ENCODE assay signal across 23 cellular contexts in genomic region chr5:28927559-28928326, GRCh38.
DNase-seq lines count a peak whose midpoint lies in the region; ATAC-seq, FAIRE-seq and TF ChIP-seq lines count a peak whose summit lies in the region.
"Had no signal": no experiment of that assay in that cellular context is flagged by ENCODE, and none has a peak within 500 bp of the region (broad histone marks: within the 10 kb centered on the region; RNA-seq: fewer than 3 reads in every experiment).

No MANE protein-coding gene starts in this region.

- H4K20me1 ChIP-seq in PC-3 (ENCODE audit: low read length), result no peaks in the 10 kb centered on the region

- no peaks in the 10 kb centered on the region for H3K4me1 ChIP-seq in right cardiac atrium (ENCODE audit: control insufficient read depth, insufficient read depth, low read length)
- no peaks in the 10 kb centered on the region for H3K4me1 ChIP-seq in heart left ventricle
- H3K4me1 ChIP-seq in PC-3 (ENCODE audit: insufficient read depth, low read length), result no peaks in the 10 kb centered on the region

- H3K9ac ChIP-seq in PC-3 (ENCODE audit: low read length), result no peak overlapping the region

- FAIRE-seq in HTR-8/SVneo (lab: Jason Lieb, UNC), result no peak
- FAIRE-seq: G401.6, K562 had no signal

- H2AFZ ChIP-seq in PC-3 (ENCODE audit: low read length), result no peak overlapping the region

- CTCF ChIA-PET in PC-3 (lab: Charles Lee), result no interaction called here

- no peak overlapping the region for H3K4me3 ChIP-seq in right cardiac atrium (ENCODE audit: low read length)
- H3K4me3 ChIP-seq in heart left ventricle, result no peak overlapping the region
- H3K4me3 ChIP-seq in PC-3 (ENCODE audit: low read length), result no peak overlapping the region
- H3K4me3 ChIP-seq: GM23338, K562 had no signal

- DNase-seq in right cardiac atrium (peak in 2 of 3 donors; percentile 22 to 48), heart left ventricle (no peak), glomerular visceral epithelial cell (ENCODE audit: extremely low spot score) (peak; percentile 8), posterior vena cava (ENCODE audit: low spot score) (peak; percentile 73), HTR-8/SVneo (ENCODE audit: insufficient read length, low spot score) (no peak), superior temporal gyrus (ENCODE audit: extremely low spot score) (no peak), PC-3 (no peak)
- no peak for DNase-seq in stimulated activated CD4-positive, alpha-beta T cell treated with anti-CD3 and anti-CD28 coated beads, Interleukin-4, amount 100 ng/mL, for 24 hours
- DNase-seq: 8988T; CD4-positive, CD25-positive, alpha-beta regulatory T cell; COR-L47; DMS 273 treated with DMSO at 0.1 percent for 48 hours; DND-41; NCI-H1105; NCI-H1694 treated with DMSO at 0.1 percent for 48 hours; NCI-H510A; NCI-H774; OCI-M1; SHP77 treated with DMSO at 0.1 percent for 48 hours had no signal

- POLR2A ChIA-PET in PC-3 (lab: Charles Lee; ENCODE audit: unreplicated experiment), result no interaction called here

- H3K9me3 ChIP-seq in right cardiac atrium (ENCODE audit: control insufficient read depth, low read length), result no peaks in the 10 kb centered on the region
- peaks cover 0 to 15% (median 0%) of the 10 kb centered on the region in 12 donors for H3K9me3 ChIP-seq in heart left ventricle
- H3K9me3 ChIP-seq in PC-3 (ENCODE audit: low read length), result no peaks in the 10 kb centered on the region

- no peak overlapping the region for H3K27ac ChIP-seq in right cardiac atrium (ENCODE audit: low read length)
- H3K27ac ChIP-seq in heart left ventricle, result no peak overlapping the region
- H3K27ac ChIP-seq in PC-3 (ENCODE audit: low read length), result no peak overlapping the region

- H3F3A ChIP-seq in PC-3 (ENCODE audit: low read length, unreplicated experiment), result no peaks in the 10 kb centered on the region

- H3K79me2 ChIP-seq in PC-3 (ENCODE audit: low read length), result no peaks in the 10 kb centered on the region

- TF ChIP-seq POLR2A in heart left ventricle (IDR thresholded peaks at IDR 0.05), result no peak

- BruUV-seq in PC-3 (replicated peaks; lab: Mats Ljungman, UMichigan), result no TSS peak

- intact Hi-C loops in right cardiac atrium (cut with DNase I) (no loop called here), heart left ventricle (cut with DNase I) (no loop called here), posterior vena cava (cut with DNase I) (no loop called here), PC-3 (cut with micrococcal nuclease) (no loop called here)

- ATAC-seq in right cardiac atrium, result no peak
- ATAC-seq in heart left ventricle, result no peak
- ATAC-seq in PC-3, result no peak
- ATAC-seq: GM23338, HCT116, K562 had no signal

- no peaks in the 10 kb centered on the region for H3K27me3 ChIP-seq in right cardiac atrium (ENCODE audit: control insufficient read depth, insufficient read depth)
- peaks cover 0 to 7% (median 0%) of the 10 kb centered on the region in 9 donors for H3K27me3 ChIP-seq in heart left ventricle
- no peaks in the 10 kb centered on the region for H3K27me3 ChIP-seq in PC-3 (ENCODE audit: low read length)

- no peak for TF ChIP-seq CTCF in heart left ventricle (IDR thresholded peaks at IDR 0.05)
- TF ChIP-seq CTCF in PC-3 (conservative IDR thresholded peaks at IDR 0.05; ENCODE audit: low read depth, low read length), result no peak

- 41% methylated on average over 71 of the region's 71 CpGs for WGBS in right cardiac atrium
- 15 to 47% (median 33%) methylated on average over 17 to 71 of the region's 71 CpGs for WGBS in heart left ventricle, 4 donors

- H3K36me3 ChIP-seq in heart left ventricle (no peaks in the 10 kb centered on the region), PC-3 (ENCODE audit: low read depth, low read length) (no peaks in the 10 kb centered on the region)

- no peak overlapping the region for H3K4me2 ChIP-seq in PC-3 (ENCODE audit: low read length)
- H3K4me2 ChIP-seq: GM23338 had no signal

- no peaks in the 10 kb centered on the region for H3K9me2 ChIP-seq in PC-3 (replicated peaks; ENCODE audit: low read length)

Comparison
In these comparisons a context has a peak if more than half of its experiments do, and no peak if none do; other contexts are left out.
1. DNase-seq: peak in right cardiac atrium (2 of 3), glomerular visceral epithelial cell (single experiment) and posterior vena cava (single experiment); none in heart left ventricle (0 of 5), HTR-8/SVneo (single experiment), superior temporal gyrus (single experiment), stimulated activated CD4-positive, alpha-beta T cell treated with anti-CD3 and anti-CD28 coated beads, Interleukin-4, amount 100 ng/mL, for 24 hours (single experiment) and PC-3 (single experiment).